Comparison of ENCODE assay signal across 1 cellular context in the genomic region with DNA sequence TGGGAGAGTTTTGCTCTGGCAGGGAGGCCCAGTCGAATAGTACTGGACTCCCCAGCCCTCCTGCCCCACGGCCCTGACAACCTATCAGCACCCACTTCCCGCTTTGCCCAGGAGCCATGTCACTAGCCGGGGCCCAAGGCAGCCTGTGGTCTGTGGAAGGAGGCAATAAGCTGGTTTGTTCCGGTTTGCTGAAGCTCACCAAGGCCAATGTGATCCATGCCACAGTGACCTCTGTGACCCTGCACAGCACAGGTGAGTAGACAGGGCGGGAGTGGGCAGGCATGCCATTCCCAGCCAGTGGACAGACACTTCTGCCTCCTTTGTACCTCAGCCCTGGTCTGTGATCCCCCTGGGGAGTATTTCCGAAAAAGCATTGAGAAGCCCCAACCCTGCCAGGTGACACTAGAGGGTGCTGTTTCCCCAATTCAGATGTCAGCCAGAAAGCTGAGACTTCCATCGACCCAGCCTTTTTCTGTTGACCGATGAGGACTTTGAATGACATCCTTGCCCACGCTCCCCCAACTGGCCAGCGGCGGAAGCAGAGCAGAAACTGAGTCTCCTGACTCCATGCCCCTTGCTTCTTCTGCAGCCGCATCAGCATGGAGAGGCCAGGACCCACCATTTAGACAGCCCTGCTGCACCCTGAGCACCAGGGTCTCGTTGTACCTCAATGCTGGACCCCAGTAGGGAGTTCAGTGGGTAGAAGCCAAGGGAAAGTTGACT.
TF ChIP-seq lines count a peak whose summit lies in the region.

No MANE protein-coding gene starts in this region.

TF ChIP-seq in GM12878, 131 proteins besides CTCF, POLR2A, EP300 and RAD21:
- TF ChIP-seq RAD51 (IDR thresholded peaks at IDR 0.05): no peak
- no peak for TF ChIP-seq SIX5 (IDR thresholded peaks at IDR 0.05; ENCODE audit: low read depth, low read length, severe bottlenecking)
- no peak for TF ChIP-seq PAX5 (IDR thresholded peaks at IDR 0.05; ENCODE audit: borderline replicate concordance, low read depth, low read length)
- 0 out of 2 replicates have a peak, but pooled peaks have one; percentile 62 for TF ChIP-seq YY1 (IDR thresholded peaks at IDR 0.05; ENCODE audit: low read depth, low read length)
- no peak for TF ChIP-seq ZBTB33 (IDR thresholded peaks at IDR 0.05)
- peak; percentile 66 for TF ChIP-seq PKNOX1 (IDR thresholded peaks at IDR 0.05)
- peak; percentile 38; the same call in 1 of the 2 replicates for TF ChIP-seq HDGF (IDR thresholded peaks at IDR 0.05)
- TF ChIP-seq NR2F1 (conservative IDR thresholded peaks at IDR 0.05): 0 out of 2 replicates have a peak, but pooled peaks have one; percentile 26
- TF ChIP-seq SMC3 (IDR thresholded peaks at IDR 0.05; ENCODE audit: borderline replicate concordance, low read length): peak; percentile 45; the same call in 1 of the 2 replicates
- TF ChIP-seq MEF2B (IDR thresholded peaks at IDR 0.05; ENCODE audit: partially characterized antibody, poor library complexity, severe bottlenecking): peak; percentile 79
